1 cellular context compared by ENCODE assay signal in genomic region chr20:49544535-49544934, GRCh38.
TF ChIP-seq lines count a peak whose summit lies in the region.

No MANE protein-coding gene starts in this region.

TF ChIP-seq in HepG2, 621 proteins besides CTCF, POLR2A, EP300 and RAD21 (continued from another document):
- TF ChIP-seq ZNF574 (CRISPR knock-in tag; IDR thresholded peaks at IDR 0.05) (no peak), ZMYM3 (CRISPR knock-in tag; IDR thresholded peaks at IDR 0.05) (0 out of 2 replicates have a peak, but pooled peaks have one; percentile 12), ZNF629 (CRISPR knock-in tag; conservative IDR thresholded peaks at IDR 0.05) (peak; percentile 79)
TF ChIP-seq in HepG2: peak in this region for 3.
